8 cellular contexts compared by ENCODE assay signal in the genomic region with DNA sequence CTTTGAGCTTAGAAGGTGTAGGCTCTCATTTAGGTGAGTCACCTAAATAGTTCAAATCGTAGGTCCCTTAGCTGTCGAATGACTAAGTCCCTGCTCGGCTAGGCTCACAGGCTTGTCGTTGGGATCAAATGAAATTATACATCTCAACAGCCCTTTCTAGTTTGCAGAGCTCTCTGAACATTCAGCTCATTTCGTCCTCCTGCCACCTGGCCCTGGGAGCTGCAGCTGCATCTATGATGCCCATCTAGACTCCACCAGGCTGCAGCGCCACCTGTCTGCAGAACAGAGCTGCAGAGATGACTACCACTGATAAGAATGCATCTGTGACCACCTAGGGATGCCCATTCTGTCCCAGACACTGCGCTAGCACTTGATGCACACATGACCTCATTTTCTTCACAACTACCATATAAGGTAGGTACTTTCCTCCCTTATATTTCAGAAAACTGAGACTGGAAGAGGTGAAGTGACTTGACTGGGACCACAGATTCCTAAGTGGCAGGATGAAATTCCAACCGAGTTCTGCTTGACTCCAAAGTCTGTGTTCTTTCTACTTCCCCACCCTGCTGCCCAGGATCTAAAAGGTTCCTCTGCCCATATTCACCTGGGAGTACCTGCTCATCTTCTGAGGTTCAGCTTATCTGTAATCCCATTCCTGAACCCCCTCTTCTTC.
DNase-seq lines count a peak whose midpoint lies in the region; ATAC-seq, FAIRE-seq and TF ChIP-seq lines count a peak whose summit lies in the region.

No MANE protein-coding gene starts in this region.

- in situ Hi-C loops in GM13976 (cut with MboI; ENCODE audit: low sequenced_read_pairs, unreplicated experiment) = no loop called here

- H3K4me3 ChIP-seq in AG04449 (ENCODE audit: low read depth, low read length) (no peak overlapping the region), NT2/D1 (ENCODE audit: insufficient read length, low read depth) (no peak overlapping the region), kidney (ENCODE audit: low read length in 2 of 2) (no peak overlapping the region)

- H3K9ac ChIP-seq in NT2/D1 (ENCODE audit: insufficient read length, low read depth) (no peak overlapping the region), kidney (ENCODE audit: low read length in 2 of 2) (no peak overlapping the region)

- H3K9me3 ChIP-seq in NT2/D1 (ENCODE audit: insufficient read depth, low read length) = no peaks in the 10 kb centered on the region
- no peaks in the 10 kb centered on the region for H3K9me3 ChIP-seq in kidney (ENCODE audit: control insufficient read depth in 1 of 2, low read length in 2 of 2)

- intact Hi-C loops in kidney (cut with DNase I) = no loop called here

- peaks cover 2% of the 10 kb centered on the region for H3K4me1 ChIP-seq in NT2/D1 (ENCODE audit: insufficient read depth, insufficient read length)
- H3K4me1 ChIP-seq in kidney (ENCODE audit: control insufficient read depth in 1 of 2, insufficient read depth in 1 of 2, low read depth in 1 of 2, low read length in 2 of 2) = no peaks in the 10 kb centered on the region

- no peak overlapping the region for H3K27ac ChIP-seq in kidney (ENCODE audit: low read depth in 2 of 2, low read length in 2 of 2)

- no peak for ATAC-seq in HG02763 (IDR thresholded peaks at IDR 0.05; ENCODE audit: unreplicated experiment)

- H3K27me3 ChIP-seq in NT2/D1 (ENCODE audit: insufficient read depth, insufficient read length) = no peaks in the 10 kb centered on the region

- CTCF ChIA-PET in AG04449 (lab: Yijun Ruan, JAX) = interaction anchor here (0.5 to 14.4 kb wide), 32 partner anchors 10 to 778 kb away, joined by 3 to 206 read pairs (median 4); no protein-coding TSS in a partner anchor

- no peaks in the 10 kb centered on the region for H3K36me3 ChIP-seq in NT2/D1 (ENCODE audit: insufficient read depth, insufficient read length, low read length)
- no peaks in the 10 kb centered on the region for H3K36me3 ChIP-seq in kidney (ENCODE audit: control insufficient read depth in 1 of 2, insufficient read depth in 2 of 2, low read length in 2 of 2)

- FAIRE-seq in kidney (lab: Jason Lieb, UNC) = no peak

- POLR2A ChIA-PET in AG04449 (lab: Yijun Ruan, JAX) = no interaction called here

- DNase-seq in AG04449 (ENCODE audit: low read depth, low spot score) = peak; percentile 23
- DNase-seq in GM13976 (ENCODE audit: low spot score) = peak; percentile 59
- peak; percentile 43 for DNase-seq in HuH-7.5 (ENCODE audit: low spot score)
- peak; percentile 68 for DNase-seq in NT2/D1 (ENCODE audit: low read depth, low spot score)
- DNase-seq in anterior cingulate cortex (lab: John Stamatoyannopoulos, UW) = peak in 38 of 58 donors; percentile 5 to 75 (median 23)
- no peak for DNase-seq in kidney
- DNase-seq in stimulated activated CD8-positive, alpha-beta memory T cell treated with anti-CD3 and anti-CD28 coated beads, Interleukin-15, amount 100 ng/mL, for 48 hours (ENCODE audit: low read depth in 2 of 2) = peak; percentile 21 to 30

- TF ChIP-seq CTCF in AG04449 (IDR thresholded peaks at IDR 0.05; ENCODE audit: insufficient read depth, low read length, missing control alignments) (peak; percentile 74), GM13976 (IDR thresholded peaks at IDR 0.05; ENCODE audit: borderline replicate concordance, control extremely low read depth, extremely low read depth, insufficient read depth, missing control alignments) (peak; percentile 67), kidney (IDR thresholded peaks at IDR 0.05; ENCODE audit: borderline replicate concordance, extremely low read depth, insufficient read depth) (peak; percentile 48)
